In genomic region chr18:47919916-47920315, GRCh38 we compare ENCODE assay signal across 1 cellular context.
TF ChIP-seq lines count a peak whose summit lies in the region.

No MANE protein-coding gene starts in this region.

TF ChIP-seq in GM23338, 12 proteins besides CTCF, POLR2A, EP300 and RAD21 (continued from another document):
- TF ChIP-seq, protein P1, sequence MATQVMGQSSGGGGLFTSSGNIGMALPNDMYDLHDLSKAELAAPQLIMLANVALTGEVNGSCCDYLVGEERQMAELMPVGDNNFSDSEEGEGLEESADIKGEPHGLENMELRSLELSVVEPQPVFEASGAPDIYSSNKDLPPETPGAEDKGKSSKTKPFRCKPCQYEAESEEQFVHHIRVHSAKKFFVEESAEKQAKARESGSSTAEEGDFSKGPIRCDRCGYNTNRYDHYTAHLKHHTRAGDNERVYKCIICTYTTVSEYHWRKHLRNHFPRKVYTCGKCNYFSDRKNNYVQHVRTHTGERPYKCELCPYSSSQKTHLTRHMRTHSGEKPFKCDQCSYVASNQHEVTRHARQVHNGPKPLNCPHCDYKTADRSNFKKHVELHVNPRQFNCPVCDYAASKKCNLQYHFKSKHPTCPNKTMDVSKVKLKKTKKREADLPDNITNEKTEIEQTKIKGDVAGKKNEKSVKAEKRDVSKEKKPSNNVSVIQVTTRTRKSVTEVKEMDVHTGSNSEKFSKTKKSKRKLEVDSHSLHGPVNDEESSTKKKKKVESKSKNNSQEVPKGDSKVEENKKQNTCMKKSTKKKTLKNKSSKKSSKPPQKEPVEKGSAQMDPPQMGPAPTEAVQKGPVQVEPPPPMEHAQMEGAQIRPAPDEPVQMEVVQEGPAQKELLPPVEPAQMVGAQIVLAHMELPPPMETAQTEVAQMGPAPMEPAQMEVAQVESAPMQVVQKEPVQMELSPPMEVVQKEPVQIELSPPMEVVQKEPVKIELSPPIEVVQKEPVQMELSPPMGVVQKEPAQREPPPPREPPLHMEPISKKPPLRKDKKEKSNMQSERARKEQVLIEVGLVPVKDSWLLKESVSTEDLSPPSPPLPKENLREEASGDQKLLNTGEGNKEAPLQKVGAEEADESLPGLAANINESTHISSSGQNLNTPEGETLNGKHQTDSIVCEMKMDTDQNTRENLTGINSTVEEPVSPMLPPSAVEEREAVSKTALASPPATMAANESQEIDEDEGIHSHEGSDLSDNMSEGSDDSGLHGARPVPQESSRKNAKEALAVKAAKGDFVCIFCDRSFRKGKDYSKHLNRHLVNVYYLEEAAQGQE (IDR thresholded peaks at IDR 0.05; ENCODE audit: unreplicated experiment), result no peak
- no peak for TF ChIP-seq NANOG (IDR thresholded peaks at IDR 0.05; ENCODE audit: borderline replicate concordance)
- no peak for TF ChIP-seq ZNF331 (CRISPR knock-in tag; IDR thresholded peaks at IDR 0.05; ENCODE audit: low read depth)
- no peak for TF ChIP-seq ZNF462 (CRISPR knock-in tag; IDR thresholded peaks at IDR 0.05)
TF ChIP-seq in GM23338: peak in this region for 0.
